ENCODE assay signal across 8 cellular contexts in the genomic region with DNA sequence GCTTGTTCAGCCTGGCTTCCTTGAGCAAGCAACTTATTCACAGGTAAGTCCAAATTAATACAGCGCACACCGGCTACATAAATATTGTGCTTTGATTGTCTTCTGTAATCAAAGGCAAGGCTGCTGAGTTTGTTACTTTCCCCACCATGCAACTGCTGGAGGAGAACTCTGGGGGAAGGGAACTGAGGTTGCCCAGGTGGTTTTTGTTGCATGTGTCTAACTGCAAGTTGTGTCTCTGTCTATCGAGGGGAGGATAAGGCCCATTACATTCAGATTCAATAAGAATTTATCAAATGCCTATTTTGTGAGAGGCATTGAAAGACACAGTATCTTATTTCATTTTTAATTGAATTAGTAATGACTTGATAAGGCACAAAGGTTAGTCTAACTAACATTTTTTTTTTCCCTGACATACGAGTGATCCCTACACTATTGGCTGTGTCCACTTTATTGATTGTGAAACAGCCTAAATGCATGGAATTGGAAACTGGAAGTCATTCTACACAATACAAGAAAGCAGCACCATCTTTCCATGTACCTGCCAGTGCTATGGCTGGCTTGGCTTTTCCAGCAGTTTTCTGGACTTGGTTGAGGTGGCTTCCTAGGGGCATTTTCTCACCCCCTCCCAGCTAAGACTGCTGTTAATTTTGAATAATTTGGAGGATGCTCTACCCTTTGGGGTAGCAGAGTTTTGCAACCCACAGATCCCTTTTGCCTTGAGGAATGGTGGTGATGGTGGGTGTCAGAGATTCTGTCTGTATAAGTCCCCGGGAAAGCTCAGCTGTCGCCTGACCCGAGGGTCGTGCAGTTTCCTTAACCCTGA. TPM values are rescaled to one million over a fixed set of nuclear protein-coding genes. Genes with fewer than 3 reads are reported as not detected.
DNase-seq lines count a peak whose midpoint lies in the region; ATAC-seq and TF ChIP-seq lines count a peak whose summit lies in the region.

No MANE protein-coding gene starts in this region.

- intact Hi-C loops in activated CD8-positive, alpha-beta T cell treated with anti-CD3 and anti-CD28 coated beads for 36 hours (cut with micrococcal nuclease) = loop anchor here (2.0 to 5.0 kb wide), 4 partner anchors 36 to 231 kb away; no protein-coding TSS in a partner anchor
- intact Hi-C loops in spleen (cut with DNase I; ENCODE audit: low total_unique reads) = loop anchor here (2.0 to 10.0 kb wide), 2 partner anchors 57 to 419 kb away; no protein-coding TSS in a partner anchor

- H3K4me3 Mint-ChIP-seq in activated CD8-positive, alpha-beta T cell treated with anti-CD3 and anti-CD28 coated beads for 36 hours = peak overlapping the region; percentile 83

- H3K4me1 Mint-ChIP-seq in activated CD8-positive, alpha-beta T cell treated with anti-CD3 and anti-CD28 coated beads for 36 hours (ENCODE audit: low read depth) = peaks cover 33% of the 10 kb centered on the region

- peaks cover 0 to 4% (median 2%) of the 10 kb centered on the region in 8 donors for H3K9me3 ChIP-seq in spleen

- H3K4me3 ChIP-seq in HL-60 (replicated peaks; ENCODE audit: insufficient read depth, low read length) = peak overlapping the region; percentile 89
- peak overlapping the region; percentile 83 for H3K4me3 ChIP-seq in iPS-11a (ENCODE audit: low read depth, low read length)
- H3K4me3 ChIP-seq in spleen = peak overlapping the region; percentile 87 to 100 (median 94)

- CTCF ChIA-PET in activated CD8-positive, alpha-beta T cell treated with anti-CD3 and anti-CD28 coated beads for 36 hours (lab: Charles Lee) = interaction anchor here (1.3 to 6.7 kb wide), 6 partner anchors 9 to 114 kb away, joined by 3 to 40 read pairs (median 10); no protein-coding TSS in a partner anchor

- no peaks in the 10 kb centered on the region for H3K27me3 Mint-ChIP-seq in activated CD8-positive, alpha-beta T cell treated with anti-CD3 and anti-CD28 coated beads for 36 hours

- TF ChIP-seq CTCF in HL-60 (IDR thresholded peaks at IDR 0.05; ENCODE audit: insufficient read depth, low read length) = no peak
- TF ChIP-seq CTCF in activated CD8-positive, alpha-beta T cell treated with anti-CD3 and anti-CD28 coated beads for 36 hours (IDR thresholded peaks at IDR 0.05) = no peak
- no peak for TF ChIP-seq CTCF in spleen (IDR thresholded peaks at IDR 0.05 in 8 of 11, conservative IDR thresholded peaks at IDR 0.05 in 3 of 11)

- H3K27ac ChIP-seq in HL-60 (replicated peaks) (peak overlapping the region; percentile 92), spleen (peak overlapping the region; percentile 84 to 93 (median 90))

- H3K9me3 Mint-ChIP-seq in activated CD8-positive, alpha-beta T cell treated with anti-CD3 and anti-CD28 coated beads for 36 hours = peaks cover 3% of the 10 kb centered on the region

- H3K27me3 ChIP-seq in HL-60 (ENCODE audit: insufficient read depth, poor library complexity, severe bottlenecking) (no peaks in the 10 kb centered on the region), spleen (replicated peaks in 1 of 7) (no peaks in the 10 kb centered on the region)

- H3K36me3 ChIP-seq in spleen = no peaks in the 10 kb centered on the region

- H3K36me3 Mint-ChIP-seq in activated CD8-positive, alpha-beta T cell treated with anti-CD3 and anti-CD28 coated beads for 36 hours (ENCODE audit: low read depth) = peaks cover 8% of the 10 kb centered on the region

- H3K27ac Mint-ChIP-seq in activated CD8-positive, alpha-beta T cell treated with anti-CD3 and anti-CD28 coated beads for 36 hours = peak overlapping the region; percentile 87

- DNase-seq in HL-60 (ENCODE audit: low read depth in 1 of 2, low spot score in 1 of 2) (no peak), spleen (no peak), NCI-H2227 treated with DMSO at 0.1 percent for 48 hours (lab: John Stamatoyannopoulos, UW) (no peak), amygdala (lab: John Stamatoyannopoulos, UW) (no peak)
- peak; percentile 23 for DNase-seq in activated CD8-positive, alpha-beta T cell treated with anti-CD3 and anti-CD28 coated beads for 36 hours

- 26 to 36% (median 33%) methylated on average over 8 of the region's 8 CpGs for WGBS in spleen, 5 donors

- POLR2A ChIA-PET in activated CD8-positive, alpha-beta T cell treated with anti-CD3 and anti-CD28 coated beads for 36 hours (lab: Charles Lee) = interaction anchor here (0.9 to 5.4 kb wide), 7 partner anchors 16 to 291 kb away, joined by 3 to 30 read pairs (median 4); no protein-coding TSS in a partner anchor

- peaks cover 11 to 46% (median 29%) of the 10 kb centered on the region in 6 donors for H3K4me1 ChIP-seq in spleen

- ATAC-seq in activated CD8-positive, alpha-beta T cell treated with anti-CD3 and anti-CD28 coated beads for 36 hours = no peak
- ATAC-seq in GM18502 (IDR thresholded peaks at IDR 0.05; ENCODE audit: poor library complexity, unreplicated experiment) (no peak), HG02571 (IDR thresholded peaks at IDR 0.05; ENCODE audit: unreplicated experiment) (no peak)

- TF ChIP-seq POLR2A in spleen (IDR thresholded peaks at IDR 0.05) = no peak

RNA-seq across cellular contexts. Expression of a gene that starts 0.9 kb away (rescaled TPM):
- total RNA-seq in activated CD8-positive, alpha-beta T cell treated with anti-CD3 and anti-CD28 coated beads for 36 hours = 10 to 100 TPM; 30.9 to 33.9 TPM
- total RNA-seq in spleen = 10 to 100 TPM; 45.0 to 65.1 (median 56.1) TPM
- polyA plus RNA-seq in spleen = 1 to 10 TPM; 5.2 to 6.1 (median 5.8) TPM
